In genomic region chrX:49040376-49040955, GRCh38 we compare ENCODE assay signal across 8 cellular contexts. TPM values are rescaled to one million over a fixed set of nuclear protein-coding genes. Genes with fewer than 3 reads are reported as not detected.
A peak's percentile ranks its signal among the peaks of the same experiment; 100 is the strongest.
DNase-seq lines count a peak whose midpoint lies in the region; ATAC-seq and TF ChIP-seq lines count a peak whose summit lies in the region.

No MANE protein-coding gene starts in this region.

- H3K4me1 ChIP-seq in ES-I3 (ENCODE audit: insufficient read depth, low read length) (peaks cover 12% of the 10 kb centered on the region), gastrocnemius medialis (peaks cover 9% of the 10 kb centered on the region in 2 donors)

- no peak for ATAC-seq in T-helper 17 cell
- no peak for ATAC-seq in gastrocnemius medialis
- ATAC-seq in activated CD4-positive, CD25-positive, alpha-beta regulatory T cell treated with anti-CD3 and anti-CD28 coated beads, Interleukin-2, amount 50 U/mL, for 24 hours, result no peak

- intact Hi-C loops in gastrocnemius medialis (cut with DNase I; ENCODE audit: low total_unique reads), result loop anchor here (5.0 kb wide), 2 partner anchors 148 to 238 kb away; partner anchors contain the start of gene HDAC6

- H3K9ac ChIP-seq in ES-I3 (ENCODE audit: low read depth, low read length), result peak overlapping the region; percentile 23

- no peaks in the 10 kb centered on the region for H3K27me3 Mint-ChIP-seq in T-helper 17 cell

- in situ Hi-C loops in gastrocnemius medialis (cut with MboI; ENCODE audit: low sequenced_read_pairs in 4 of 4), result loop anchor here in 1 of 4 donors (5.0 kb wide), 1 partner anchor 78 kb away; no protein-coding TSS in a partner anchor

- H3K9me3 ChIP-seq in ES-I3 (ENCODE audit: control insufficient read depth, insufficient read depth, low read length) (no peaks in the 10 kb centered on the region), T-helper 17 cell (ENCODE audit: control insufficient read depth, low read length, poor library complexity, severe bottlenecking) (no peaks in the 10 kb centered on the region), gastrocnemius medialis (no peaks in the 10 kb centered on the region)

- peaks cover 3% of the 10 kb centered on the region for H3K36me3 Mint-ChIP-seq in T-helper 17 cell (ENCODE audit: low read depth)

- H3K27ac ChIP-seq in gastrocnemius medialis, result peak overlapping the region; percentile 93 to 100 (median 98)

- H3K4me1 Mint-ChIP-seq in T-helper 17 cell, result peaks cover 30% of the 10 kb centered on the region

- peak overlapping the region; percentile 69 for H3K4me3 ChIP-seq in fibroblast of the aortic adventitia (ENCODE audit: low read depth, low read length)
- H3K4me3 ChIP-seq in gastrocnemius medialis, result peak overlapping the region; percentile 14 to 81 (median 60)

- no peaks in the 10 kb centered on the region for H3K27me3 ChIP-seq in gastrocnemius medialis

- DNase-seq in T-helper 17 cell, result no peak
- DNase-seq in fibroblast of the aortic adventitia (ENCODE audit: low read depth), result peak; percentile 35
- no peak for DNase-seq in gastrocnemius medialis
- no peak for DNase-seq in cerebellar nuclear complex (lab: John Stamatoyannopoulos, UW)
- DNase-seq in SIG-M5 (lab: John Stamatoyannopoulos, UW), result no peak
- DNase-seq in NCI-H2081 treated with DMSO at 0.1 percent for 48 hours (lab: John Stamatoyannopoulos, UW), result no peak

- no peak overlapping the region for H3K4me3 Mint-ChIP-seq in T-helper 17 cell

- TF ChIP-seq POLR2A in gastrocnemius medialis (IDR thresholded peaks at IDR 0.05), result no peak

- H3K36me3 ChIP-seq in ES-I3 (ENCODE audit: insufficient read depth, low read length) (peaks cover 22% of the 10 kb centered on the region), gastrocnemius medialis (peaks cover 0 to 27% of the 10 kb centered on the region in 2 donors)

- no peak for TF ChIP-seq CTCF in fibroblast of the aortic adventitia (IDR thresholded peaks at IDR 0.05; ENCODE audit: insufficient read depth, low read length)
- TF ChIP-seq CTCF in gastrocnemius medialis (IDR thresholded peaks at IDR 0.05 in 4 of 5, conservative IDR thresholded peaks at IDR 0.05 in 1 of 5), result no peak

- peak overlapping the region; percentile 68 for H3K27ac Mint-ChIP-seq in T-helper 17 cell

RNA-seq across cellular contexts. Expression of gene TFE3, which starts 2.7 kb away (rescaled TPM):
- total RNA-seq in T-helper 17 cell (10 to 100 TPM; 38.9 to 46.4 TPM), fibroblast of the aortic adventitia (ENCODE audit: low replicate concordance) (18.9 and 50.5 TPM in 2 replicates), gastrocnemius medialis (10 to 100 TPM; 29.3 to 44.5 (median 34.7) TPM)

RNA-seq across cellular contexts. Expression of gene CCDC120, which starts 18.3 kb away (rescaled TPM):
- total RNA-seq in T-helper 17 cell, result 10 to 100 TPM; 10.8 to 11.8 TPM
- 0.90 and 1.2 TPM in 2 replicates for total RNA-seq in fibroblast of the aortic adventitia (ENCODE audit: low replicate concordance)
- under 1 TPM; 0.07 to 0.55 (median 0.40) TPM for total RNA-seq in gastrocnemius medialis

RNA-seq across cellular contexts. Expression of gene PRAF2, which starts 33.3 kb away (rescaled TPM):
- total RNA-seq in T-helper 17 cell (10 to 100 TPM; 18.8 to 20.6 TPM), fibroblast of the aortic adventitia (ENCODE audit: low replicate concordance) (2.6 and 17.8 TPM in 2 replicates), gastrocnemius medialis (1 to 10 TPM; 4.5 to 6.6 (median 4.7) TPM)

RNA-seq across cellular contexts. Expression of gene GRIPAP1, which starts 38.4 kb away (rescaled TPM):
- total RNA-seq in T-helper 17 cell (100 to 1,000 TPM; 107 to 123 TPM), fibroblast of the aortic adventitia (ENCODE audit: low replicate concordance) (11.9 and 15.7 TPM in 2 replicates), gastrocnemius medialis (10 to 100 TPM in 2 of 4 donors, 1 to 10 TPM in 2; 8.6 to 19.3 (median 10.1) TPM)

RNA-seq across cellular contexts. Expression of gene WDR45, which starts 39.2 kb away (rescaled TPM):
- total RNA-seq in T-helper 17 cell, result 10 to 100 TPM; 69.9 to 73.5 TPM
- 66.5 and 73.9 TPM in 2 replicates for total RNA-seq in fibroblast of the aortic adventitia (ENCODE audit: low replicate concordance)
- 100 to 1,000 TPM in 3 of 4 donors, 10 to 100 TPM in 1; 98.2 to 125 (median 105) TPM for total RNA-seq in gastrocnemius medialis
